8 cellular contexts compared by ENCODE assay signal in genomic region chr3:31288641-31289100, GRCh38.
A peak's percentile ranks its signal among the peaks of the same experiment; 100 is the strongest.
DNase-seq lines count a peak whose midpoint lies in the region; ATAC-seq and TF ChIP-seq lines count a peak whose summit lies in the region.

No MANE protein-coding gene starts in this region.

- H3K27me3 Mint-ChIP-seq in T-helper 1 cell treated with Interleukin-12 subunit alpha and Interleukin-12 subunit beta and Interleukin-4 antibody, amounts not matched to agents 30 μg/mL and 1 μg/mL, for 36 hours (ENCODE audit: low read depth): no peaks in the 10 kb centered on the region
- H3K27me3 Mint-ChIP-seq in effector memory CD8-positive, alpha-beta T cell: peaks cover 0 to 12% of the 10 kb centered on the region in 2 donors
- peaks cover 4% of the 10 kb centered on the region for H3K27me3 Mint-ChIP-seq in nephron progenitor cell (ENCODE audit: low read depth, poor library complexity)

- ATAC-seq in effector memory CD8-positive, alpha-beta T cell (replicated peaks): peak; percentile 59
- ATAC-seq in HG02970 (IDR thresholded peaks at IDR 0.05; ENCODE audit: low FRiP score, unreplicated experiment): no peak

- peak overlapping the region; percentile 80 for H3K27ac Mint-ChIP-seq in T-helper 1 cell treated with Interleukin-12 subunit alpha and Interleukin-12 subunit beta and Interleukin-4 antibody, amounts not matched to agents 30 μg/mL and 1 μg/mL, for 36 hours
- H3K27ac Mint-ChIP-seq in effector memory CD8-positive, alpha-beta T cell: peak overlapping the region in 1 of 2 donors; percentile 14
- peak overlapping the region; percentile 97 for H3K27ac Mint-ChIP-seq in nephron progenitor cell

- TF ChIP-seq CTCF in GM12865 (IDR thresholded peaks at IDR 0.05; ENCODE audit: insufficient read depth, low read depth, low read length, missing control alignments) (no peak), nephron progenitor cell (IDR thresholded peaks at IDR 0.05) (no peak)

- peaks cover 9% of the 10 kb centered on the region for H3K36me3 Mint-ChIP-seq in T-helper 1 cell treated with Interleukin-12 subunit alpha and Interleukin-12 subunit beta and Interleukin-4 antibody, amounts not matched to agents 30 μg/mL and 1 μg/mL, for 36 hours (ENCODE audit: low read depth)
- H3K36me3 Mint-ChIP-seq in effector memory CD8-positive, alpha-beta T cell (ENCODE audit: insufficient read depth): peaks cover 6% of the 10 kb centered on the region
- H3K36me3 Mint-ChIP-seq in nephron progenitor cell (ENCODE audit: low read depth): no peaks in the 10 kb centered on the region

- H3K4me3 Mint-ChIP-seq in T-helper 1 cell treated with Interleukin-12 subunit alpha and Interleukin-12 subunit beta and Interleukin-4 antibody, amounts not matched to agents 30 μg/mL and 1 μg/mL, for 36 hours: peak overlapping the region; percentile 58
- H3K4me3 Mint-ChIP-seq in effector memory CD8-positive, alpha-beta T cell: no peak overlapping the region
- no peak overlapping the region for H3K4me3 Mint-ChIP-seq in nephron progenitor cell

- peak; percentile 49 for DNase-seq in GM12865 (ENCODE audit: low read depth)
- no peak for DNase-seq in effector memory CD8-positive, alpha-beta T cell
- peak; percentile 62 for DNase-seq in nephron progenitor cell
- DNase-seq in DMS153 treated with DMSO at 0.1 percent for 48 hours (lab: John Stamatoyannopoulos, UW; ENCODE audit: unreplicated experiment): no peak
- DNase-seq in germinal center (ENCODE audit: low spot score): no peak
- no peak for DNase-seq in NCI-H82 treated with DMSO at 0.1 percent for 48 hours (lab: John Stamatoyannopoulos, UW; ENCODE audit: unreplicated experiment)

- peaks cover 46% of the 10 kb centered on the region for H3K4me1 Mint-ChIP-seq in T-helper 1 cell treated with Interleukin-12 subunit alpha and Interleukin-12 subunit beta and Interleukin-4 antibody, amounts not matched to agents 30 μg/mL and 1 μg/mL, for 36 hours (ENCODE audit: low read depth)
- H3K4me1 Mint-ChIP-seq in effector memory CD8-positive, alpha-beta T cell (ENCODE audit: low read depth in 2 of 2): peaks cover 0 to 12% of the 10 kb centered on the region in 2 donors
- H3K4me1 Mint-ChIP-seq in nephron progenitor cell: peaks cover 91% of the 10 kb centered on the region

- H3K4me3 ChIP-seq in GM12865 (ENCODE audit: low read depth, low read length): no peak overlapping the region

- H3K9me3 Mint-ChIP-seq in T-helper 1 cell treated with Interleukin-12 subunit alpha and Interleukin-12 subunit beta and Interleukin-4 antibody, amounts not matched to agents 30 μg/mL and 1 μg/mL, for 36 hours: peaks cover 5% of the 10 kb centered on the region
- H3K9me3 Mint-ChIP-seq in effector memory CD8-positive, alpha-beta T cell: no peaks in the 10 kb centered on the region
- no peaks in the 10 kb centered on the region for H3K9me3 Mint-ChIP-seq in nephron progenitor cell

Comparison
In these comparisons a context has a peak if more than half of its experiments do, and no peak if none do; other contexts are left out.
1. DNase-seq: peak in GM12865 (single experiment) and nephron progenitor cell (single experiment); none in effector memory CD8-positive, alpha-beta T cell (0 of 3), DMS153 treated with DMSO at 0.1 percent for 48 hours (single experiment), germinal center (single experiment) and NCI-H82 treated with DMSO at 0.1 percent for 48 hours (single experiment).